Comparison of ENCODE assay signal across 27 cellular contexts in genomic region chr22:36611241-36611976, GRCh38.
"Had no signal": no experiment of that assay in that cellular context is flagged by ENCODE, and none has a peak within 500 bp of the region (broad histone marks: within the 10 kb centered on the region; RNA-seq: fewer than 3 reads in every experiment).

No MANE protein-coding gene starts in this region.

- H3K36me3 ChIP-seq: adrenal gland, breast epithelium had no signal

- FAIRE-seq: RCC 7860 had no signal

- DNase-seq: activated CD4-positive, alpha-beta T cell treated with anti-CD3 and anti-CD28 coated beads for 48 hours; activated CD4-positive, alpha-beta T cell treated with anti-CD3 and anti-CD28 coated beads, Interleukin-2, amount 50 U/mL, for 4 hours; activated CD4-positive, CD25-positive, alpha-beta regulatory T cell treated with anti-CD3 and anti-CD28 coated beads, Interleukin-2, amount 50 U/mL, for 72 hours; activated CD8-positive, alpha-beta memory T cell treated with anti-CD3 and anti-CD28 coated beads, Interleukin-2, amount 50 U/mL, for 48 hours; activated CD8-positive, alpha-beta T cell treated with anti-CD3 and anti-CD28 coated beads, Interleukin-2, amount 10 ng/mL, durations not matched to agents 7 days and 5 days; activated naive CD4-positive, alpha-beta T cell treated with anti-CD3 and anti-CD28 coated beads, Interleukin-2, amount 50 U/mL, for 16 hours; activated naive CD8-positive, alpha-beta T cell treated with anti-CD3 and anti-CD28 coated beads, Interleukin-2, amount 10 ng/mL, durations not matched to agents 7 days and 5 days; activated T-cell treated with anti-CD3 and anti-CD28 coated beads, Interleukin-2, amount 50 U/mL, for 1 hour; adrenal gland; anterior cingulate cortex; KG1; MV-4-11; NCI-H1105 treated with DMSO at 0.1 percent for 48 hours; NCI-H1436 treated with DMSO at 0.1 percent for 48 hours; NCI-H187; NCI-H2171; NCI-H2227 treated with DMSO at 0.1 percent for 48 hours; NCI-H446 treated with DMSO at 0.1 percent for 48 hours; NCI-H526; NCI-H774; PC-3; SIG-M5; T-helper 17 cell; T-helper 9 cell had no signal

- H3K27ac ChIP-seq: adrenal gland, breast epithelium had no signal

- H3K4me1 ChIP-seq: adrenal gland, breast epithelium had no signal

- ATAC-seq: activated CD8-positive, alpha-beta T cell treated with anti-CD3 and anti-CD28 coated beads, Interleukin-2, amount 10 ng/mL, durations not matched to agents 7 days and 5 days; PC-3; T-helper 17 cell; WTC11 had no signal

- H3K9me3 ChIP-seq: adrenal gland, breast epithelium had no signal

- H3K4me3 ChIP-seq: adrenal gland, breast epithelium had no signal
